ENCODE assay signal across 28 cellular contexts in genomic region chr7:102897856-102898531, GRCh38. TPM values are rescaled to one million over a fixed set of nuclear protein-coding genes. Genes with fewer than 3 reads are reported as not detected.
DNase-seq lines count a peak whose midpoint lies in the region; ATAC-seq and TF ChIP-seq lines count a peak whose summit lies in the region.
"Had no signal": no experiment of that assay in that cellular context is flagged by ENCODE, and none has a peak within 500 bp of the region (broad histone marks: within the 10 kb centered on the region; RNA-seq: fewer than 3 reads in every experiment).

No MANE protein-coding gene starts in this region.

- intact Hi-C loops in ascending aorta (cut with DNase I) = no loop called here

- H3K36me3 ChIP-seq in ascending aorta (no peaks in the 10 kb centered on the region), neutrophil (no peaks in the 10 kb centered on the region)
- H3K36me3 ChIP-seq: adrenal gland, brain microvascular endothelial cell, heart right ventricle, suprapubic skin had no signal

- H3K4me1 ChIP-seq in ascending aorta (peaks cover 4 to 46% of the 10 kb centered on the region in 2 donors), neutrophil (ENCODE audit: control insufficient read depth in 1 of 2, insufficient read depth in 1 of 2, low read depth in 1 of 2, low read length in 1 of 2) (peaks cover 17 to 25% of the 10 kb centered on the region in 2 experiments)
- H3K4me1 ChIP-seq: parathyroid adenoma had no signal

- no peak overlapping the region for H3K4me3 ChIP-seq in HL-60 (replicated peaks; ENCODE audit: insufficient read depth, low read length)
- peak overlapping the region; percentile 39 for H3K4me3 ChIP-seq in NB4 (ENCODE audit: low read depth, low read length)
- no peak overlapping the region for H3K4me3 ChIP-seq in ascending aorta
- H3K4me3 ChIP-seq in neutrophil (ENCODE audit: low read depth in 1 of 2, low read length in 1 of 2) = no peak overlapping the region
- H3K4me3 ChIP-seq: adrenal gland, heart right ventricle, suprapubic skin had no signal

- no peak for TF ChIP-seq POLR2A in NB4 (IDR thresholded peaks at IDR 0.05; ENCODE audit: extremely low read depth, insufficient read length)

- no peak for ATAC-seq in left lobe of liver
- ATAC-seq: activated T-cell treated with anti-CD3 and anti-CD28 coated beads, Interleukin-2, amount 50 U/mL, for 4 hours; heart right ventricle; left colon; natural killer cell treated with Interleukin-12 subunit alpha and Interleukin-12 subunit beta and Interleukin-15 and Interleukin-18, amount 100 ng/mL, for 72 hours; right cardiac atrium; stimulated activated naive B cell treated with anti-CD40 and anti-IgM and Interleukin-4, amounts not matched to agents 10 μg/mL and 1 μg/mL and 100 μg/mL, for 72 hours had no signal

- no peaks in the 10 kb centered on the region for H3K9me3 ChIP-seq in ascending aorta
- no peaks in the 10 kb centered on the region for H3K9me3 ChIP-seq in neutrophil
- H3K9me3 ChIP-seq: heart right ventricle, suprapubic skin had no signal

- H3K27me3 ChIP-seq in HL-60 (ENCODE audit: insufficient read depth, poor library complexity, severe bottlenecking) (no peaks in the 10 kb centered on the region), ascending aorta (no peaks in the 10 kb centered on the region), neutrophil (no peaks in the 10 kb centered on the region)
- H3K27me3 ChIP-seq: adrenal gland, brain microvascular endothelial cell, heart right ventricle, suprapubic skin had no signal

- TF ChIP-seq CTCF in HL-60 (IDR thresholded peaks at IDR 0.05; ENCODE audit: insufficient read depth, low read length) (no peak), NB4 (IDR thresholded peaks at IDR 0.05; ENCODE audit: low read depth, low read length) (no peak), ascending aorta (IDR thresholded peaks at IDR 0.05) (no peak), neutrophil (IDR thresholded peaks at IDR 0.05) (no peak)

- H3K27ac ChIP-seq in HL-60 (replicated peaks) = peak overlapping the region; percentile 94
- H3K27ac ChIP-seq in ascending aorta = peak overlapping the region; percentile 75 to 77
- peak overlapping the region; percentile 68 for H3K27ac ChIP-seq in neutrophil
- H3K27ac ChIP-seq: adrenal gland, brain microvascular endothelial cell, parathyroid adenoma, suprapubic skin had no signal

- peak; percentile 38 to 93 for DNase-seq in HL-60 (ENCODE audit: low read depth in 1 of 2, low spot score in 1 of 2)
- DNase-seq in NB4 (ENCODE audit: low read depth) = peak; percentile 90
- DNase-seq in ascending aorta (ENCODE audit: low spot score in 2 of 2) = no peak
- no peak for DNase-seq in NCI-H2227 (lab: John Stamatoyannopoulos, UW; ENCODE audit: unreplicated experiment)
- DNase-seq in 8988T = no peak
- no peak for DNase-seq in left lobe of liver (ENCODE audit: low spot score)
- DNase-seq: activated CD4-positive, alpha-beta T cell treated with anti-CD3 and anti-CD28 coated beads for 48 hours; activated naive CD4-positive, alpha-beta T cell; activated T-cell treated with anti-CD3 and anti-CD28 coated beads, Interleukin-2, amount 50 U/mL, for 4 hours; brain microvascular endothelial cell; CD4-positive, alpha-beta T cell; effector memory CD4-positive, alpha-beta T cell; foreskin fibroblast; heart right ventricle; left colon; midbrain; NCI-H2171 treated with DMSO at 0.1 percent for 48 hours; NCI-H526 treated with DMSO at 0.1 percent for 48 hours; OCI-M1; stimulated activated CD4-positive, alpha-beta T cell treated with anti-CD3 and anti-CD28 coated beads, Interleukin-4, amount 100 ng/mL, for 24 hours; stimulated activated naive B cell treated with anti-CD40 and anti-IgM and Interleukin-4, amounts not matched to agents 10 μg/mL and 1 μg/mL and 100 μg/mL, for 72 hours had no signal

RNA-seq across cellular contexts. Expression of gene LRRC17, which starts 14.8 kb away (rescaled TPM):
- total RNA-seq in ascending aorta (10.5 TPM), left lobe of liver (0.83 TPM)
- total RNA-seq: activated CD8-positive, alpha-beta memory T cell treated with anti-CD3 and anti-CD28 coated beads for 36 hours had no signal

Comparison
In these comparisons a context has a peak if more than half of its experiments do, and no peak if none do; other contexts are left out.
1. DNase-seq: peak in HL-60 (2 of 2) and NB4 (single experiment); none in ascending aorta (0 of 2), NCI-H2227 (single experiment), 8988T (single experiment) and left lobe of liver (single experiment).
2. Peak in every context shown above with its lines, with median percentiles within 50 percentile points of each other: H3K27ac ChIP-seq.